ENCODE assay signal across 22 cellular contexts in genomic region chr10:90125966-90126600, GRCh38.
DNase-seq lines count a peak whose midpoint lies in the region; ATAC-seq, FAIRE-seq and TF ChIP-seq lines count a peak whose summit lies in the region.
"Had no signal": no experiment of that assay in that cellular context is flagged by ENCODE, and none has a peak within 500 bp of the region (broad histone marks: within the 10 kb centered on the region; RNA-seq: fewer than 3 reads in every experiment).

No MANE protein-coding gene starts in this region.

- H3K9ac ChIP-seq in astrocyte (ENCODE audit: low read length), result no peak overlapping the region

- H3K27me3 Mint-ChIP-seq in astrocyte (ENCODE audit: low read depth, unreplicated experiment), result no peaks in the 10 kb centered on the region
- H3K27me3 Mint-ChIP-seq: CD4-positive, CD25-positive, alpha-beta regulatory T cell; central memory CD8-positive, alpha-beta T cell had no signal

- no peaks in the 10 kb centered on the region for H3K9me3 ChIP-seq in cardiac muscle cell (ENCODE audit: low read depth)
- no peaks in the 10 kb centered on the region for H3K9me3 ChIP-seq in astrocyte (ENCODE audit: insufficient read depth, low read depth, low read length)
- no peaks in the 10 kb centered on the region for H3K9me3 ChIP-seq in effector memory CD4-positive, alpha-beta T cell (ENCODE audit: control insufficient read depth, low read length)
- H3K9me3 ChIP-seq: right lobe of liver, thyroid gland had no signal

- no peaks in the 10 kb centered on the region for H4K20me1 ChIP-seq in astrocyte (ENCODE audit: insufficient read depth, low read length)

- H3K36me3 Mint-ChIP-seq in astrocyte (ENCODE audit: low read depth, unreplicated experiment), result no peaks in the 10 kb centered on the region
- H3K36me3 Mint-ChIP-seq: CD4-positive, CD25-positive, alpha-beta regulatory T cell had no signal

- no peak for ATAC-seq in Right ventricle myocardium inferior
- ATAC-seq: right lobe of liver had no signal

- no peaks in the 10 kb centered on the region for H3K4me1 ChIP-seq in cardiac muscle cell (ENCODE audit: low read depth)
- peaks cover 5% of the 10 kb centered on the region for H3K4me1 ChIP-seq in astrocyte (ENCODE audit: insufficient read depth, low read length)
- no peaks in the 10 kb centered on the region for H3K4me1 ChIP-seq in effector memory CD4-positive, alpha-beta T cell (ENCODE audit: control insufficient read depth, insufficient read depth, low read length, poor library complexity, severe bottlenecking)
- H3K4me1 ChIP-seq: right lobe of liver, thyroid gland had no signal

- no peaks in the 10 kb centered on the region for H3K27me3 ChIP-seq in cardiac muscle cell
- no peaks in the 10 kb centered on the region for H3K27me3 ChIP-seq in astrocyte (ENCODE audit: insufficient read depth, low read length)
- H3K27me3 ChIP-seq in effector memory CD4-positive, alpha-beta T cell (replicated peaks; ENCODE audit: control insufficient read depth, insufficient read depth, low read length, poor library complexity, severe bottlenecking), result no peaks in the 10 kb centered on the region
- H3K27me3 ChIP-seq: right lobe of liver, thyroid gland had no signal

- H3K27ac ChIP-seq in cardiac muscle cell (no peak overlapping the region), astrocyte (ENCODE audit: low read depth, low read length) (no peak overlapping the region)
- H3K27ac ChIP-seq in effector memory CD4-positive, alpha-beta T cell (ENCODE audit: insufficient read depth, low read length, poor library complexity, severe bottlenecking), result no peak overlapping the region
- H3K27ac ChIP-seq: right lobe of liver, thyroid gland had no signal

- H3K36me3 ChIP-seq in cardiac muscle cell (no peaks in the 10 kb centered on the region), astrocyte (ENCODE audit: insufficient read depth, low read length) (no peaks in the 10 kb centered on the region)
- H3K36me3 ChIP-seq in effector memory CD4-positive, alpha-beta T cell (ENCODE audit: control insufficient read depth, insufficient read depth, low read length), result no peaks in the 10 kb centered on the region
- H3K36me3 ChIP-seq: right lobe of liver, thyroid gland had no signal

- no peak overlapping the region for H2AFZ ChIP-seq in astrocyte (ENCODE audit: low read depth, low read length)

- H3K79me2 ChIP-seq in astrocyte (ENCODE audit: insufficient read depth, low read length), result no peaks in the 10 kb centered on the region

- no peak for FAIRE-seq in astrocyte (lab: Jason Lieb, UNC)
- FAIRE-seq: A204.1, H1, HTR-8/SVneo had no signal

- TF ChIP-seq CTCF in cardiac muscle cell (IDR thresholded peaks at IDR 0.05; ENCODE audit: low read depth, low read length) (peak; percentile 24), astrocyte (IDR thresholded peaks at IDR 0.05; ENCODE audit: insufficient read depth, low read depth, low read length) (peak; percentile 13)

- DNase-seq in cardiac muscle cell (ENCODE audit: low read depth in 1 of 2, low spot score in 1 of 2) (peak in 1 of 2 donors; percentile 97), Right ventricle myocardium inferior (ENCODE audit: missing footprints) (no peak), astrocyte (ENCODE audit: low read depth) (peak; percentile 94), inferior parietal cortex (ENCODE audit: extremely low spot score) (peak; percentile 23), 8988T (no peak), NCI-H2081 treated with DMSO at 0.1 percent for 48 hours (lab: John Stamatoyannopoulos, UW) (no peak), NCI-H1105 (lab: John Stamatoyannopoulos, UW) (no peak)
- DNase-seq in effector memory CD4-positive, alpha-beta T cell, result no peak
- DNase-seq: activated CD4-positive, alpha-beta T cell treated with anti-CD3 and anti-CD28 coated beads, Interleukin-2, amount 50 U/mL, for 1 hour; activated naive CD4-positive, alpha-beta T cell treated with anti-CD3 and anti-CD28 coated beads, Interleukin-2, amount 50 U/mL, for 16 hours; activated T-cell treated with anti-CD3 and anti-CD28 coated beads for 4 hours; CD4-positive, CD25-positive, alpha-beta regulatory T cell; DND-41; endodermal cell; right lobe of liver; stimulated activated CD4-positive, alpha-beta T cell treated with anti-CD3 and anti-CD28 coated beads, Interleukin-2, amount 100 ng/mL, for 48 hours; stimulated activated CD8-positive, alpha-beta memory T cell treated with anti-CD3 and anti-CD28 coated beads, Interleukin-4, amount 100 ng/mL, for 48 hours; thyroid gland had no signal

- peak overlapping the region; percentile 21 for H3K4me2 ChIP-seq in astrocyte (ENCODE audit: low read length)

- H3K27ac Mint-ChIP-seq in astrocyte (ENCODE audit: unreplicated experiment), result no peak overlapping the region
- H3K27ac Mint-ChIP-seq: CD4-positive, CD25-positive, alpha-beta regulatory T cell; endodermal cell had no signal

- H3K4me1 Mint-ChIP-seq in astrocyte (ENCODE audit: low read depth, unreplicated experiment), result no peaks in the 10 kb centered on the region
- H3K4me1 Mint-ChIP-seq: CD4-positive, CD25-positive, alpha-beta regulatory T cell; central memory CD8-positive, alpha-beta T cell; endodermal cell had no signal

- intact Hi-C loops in Right ventricle myocardium inferior (cut with DNase I), result no loop called here

- no peak overlapping the region for H3K4me3 ChIP-seq in cardiac muscle cell
- no peak overlapping the region for H3K4me3 ChIP-seq in astrocyte (ENCODE audit: insufficient read depth, low read depth, low read length)
- no peak overlapping the region for H3K4me3 ChIP-seq in effector memory CD4-positive, alpha-beta T cell (ENCODE audit: insufficient read depth, low read depth, low read length, poor library complexity, severe bottlenecking)
- H3K4me3 ChIP-seq: right lobe of liver, thyroid gland had no signal

- no peak overlapping the region for H3K4me3 Mint-ChIP-seq in astrocyte (ENCODE audit: unreplicated experiment)
- H3K4me3 Mint-ChIP-seq: CD4-positive, CD25-positive, alpha-beta regulatory T cell; central memory CD8-positive, alpha-beta T cell; endodermal cell had no signal

- peaks cover 3% of the 10 kb centered on the region for H3K9me3 Mint-ChIP-seq in astrocyte (ENCODE audit: unreplicated experiment)
- H3K9me3 Mint-ChIP-seq: CD4-positive, CD25-positive, alpha-beta regulatory T cell; central memory CD8-positive, alpha-beta T cell had no signal

Comparison
In these comparisons a context has a peak if more than half of its experiments do, and no peak if none do; other contexts are left out.
1. DNase-seq: peak in astrocyte (single experiment) and inferior parietal cortex (single experiment); none in Right ventricle myocardium inferior (single experiment), 8988T (single experiment), NCI-H2081 treated with DMSO at 0.1 percent for 48 hours (single experiment), effector memory CD4-positive, alpha-beta T cell (0 of 3) and NCI-H1105 (single experiment).